11 cellular contexts compared by ENCODE assay signal in genomic region chr20:48329676-48330644, GRCh38.
DNase-seq lines count a peak whose midpoint lies in the region; ATAC-seq and TF ChIP-seq lines count a peak whose summit lies in the region.
"Had no signal": no experiment of that assay in that cellular context is flagged by ENCODE, and none has a peak within 500 bp of the region (broad histone marks: within the 10 kb centered on the region; RNA-seq: fewer than 3 reads in every experiment).

No MANE protein-coding gene starts in this region.

- POLR2A ChIA-PET in BJ (lab: Charles Lee): no interaction called here

- peaks cover 37% of the 10 kb centered on the region for H3K4me1 ChIP-seq in HAP-1

- CTCF ChIA-PET in BJ (lab: Yijun Ruan, JAX): interaction anchor here (1.1 to 1.6 kb wide), 5 partner anchors 9 to 544 kb away, joined by 3 to 5 read pairs (median 4); no protein-coding TSS in a partner anchor

- H3K27me3 ChIP-seq in BJ (ENCODE audit: control insufficient read depth, insufficient read depth, low read length) (peaks cover 12% of the 10 kb centered on the region), HAP-1 (ENCODE audit: low read depth) (no peaks in the 10 kb centered on the region)

- H3K36me3 ChIP-seq in BJ (ENCODE audit: control insufficient read depth, insufficient read depth, low read length) (no peaks in the 10 kb centered on the region), HAP-1 (replicated peaks) (no peaks in the 10 kb centered on the region)

- in situ Hi-C loops in HAP-1 (cut with MboI; ENCODE audit: low sequenced_read_pairs) (no loop called here), SK-MEL-5 (cut with HindIII; ENCODE audit: low pct_unique_long_range_greater_than_20kb, low sequenced_read_pairs) (no loop called here)

- H3K4me3 ChIP-seq in BJ (ENCODE audit: low read depth, low read length) (no peak overlapping the region), HAP-1 (no peak overlapping the region)

- peak; percentile 20; the same call in 1 of the 2 replicates for TF ChIP-seq CTCF in BJ (IDR thresholded peaks at IDR 0.05; ENCODE audit: insufficient read depth, low read depth, low read length)

- ATAC-seq in GM18511 (IDR thresholded peaks at IDR 0.05; ENCODE audit: unreplicated experiment): no peak
- no peak for ATAC-seq in GM18873 (IDR thresholded peaks at IDR 0.05; ENCODE audit: low FRiP score, unreplicated experiment)
- ATAC-seq: stimulated activated memory B cell treated with anti-CD40 and anti-IgM and Interleukin-4, amounts not matched to agents 10 μg/mL and 1 μg/mL and 100 μg/mL, for 72 hours had no signal

- H3K9me3 ChIP-seq in HAP-1: no peaks in the 10 kb centered on the region

- DNase-seq in BJ (ENCODE audit: low read depth): no peak
- DNase-seq in HAP-1 (ENCODE audit: low spot score in 2 of 2): peak; percentile 13 to 65
- peak; percentile 77 for DNase-seq in SK-MEL-5 (ENCODE audit: low read depth, low spot score)
- peak; percentile 17 for DNase-seq in iPS DF 19.7 (ENCODE audit: low read depth, low spot score)
- no peak for DNase-seq in DMS114 treated with DMSO at 0.1 percent for 48 hours (lab: John Stamatoyannopoulos, UW; ENCODE audit: unreplicated experiment)
- no peak for DNase-seq in GM19238 (ENCODE audit: insufficient read length, low spot score)
- DNase-seq: activated CD8-positive, alpha-beta memory T cell treated with anti-CD3 and anti-CD28 coated beads, Interleukin-2, amount 50 U/mL, for 4 hours; NCI-H2227 treated with DMSO at 0.1 percent for 48 hours had no signal

Comparison
In these comparisons a context has a peak if more than half of its experiments do, and no peak if none do; other contexts are left out.
1. DNase-seq: peak in HAP-1 (2 of 2), SK-MEL-5 (single experiment) and iPS DF 19.7 (single experiment); none in BJ (single experiment), DMS114 treated with DMSO at 0.1 percent for 48 hours (single experiment) and GM19238 (single experiment).